Comparison of ENCODE assay signal across 21 cellular contexts in genomic region chr2:128433911-128434550, GRCh38.
"Had no signal": no experiment of that assay in that cellular context is flagged by ENCODE, and none has a peak within 500 bp of the region (broad histone marks: within the 10 kb centered on the region; RNA-seq: fewer than 3 reads in every experiment).

No MANE protein-coding gene starts in this region.

- DNase-seq: activated CD4-positive, CD25-positive, alpha-beta regulatory T cell treated with anti-CD3 and anti-CD28 coated beads, Interleukin-2, amount 50 U/mL, for 72 hours; activated CD8-positive, alpha-beta memory T cell treated with anti-CD3 and anti-CD28 coated beads for 24 hours; activated naive CD4-positive, alpha-beta T cell; activated naive CD8-positive, alpha-beta T cell treated with anti-CD3 and anti-CD28 coated beads, Interleukin-2, amount 10 ng/mL, durations not matched to agents 7 days and 5 days; amygdala; foreskin keratinocyte; glutamatergic neuron; hippocampal formation; small intestine; stimulated activated CD4-positive, alpha-beta T cell treated with anti-CD3 and anti-CD28 coated beads, Interleukin-4, amount 100 ng/mL, for 24 hours; stomach; T1000 had no signal

- H3K27ac Mint-ChIP-seq: activated naive CD8-positive, alpha-beta T cell treated with anti-CD3 and anti-CD28 coated beads, Interleukin-2, amount 10 ng/mL, durations not matched to agents 7 days and 5 days; mesothelial cell of epicardium; stimulated activated effector memory CD8-positive, alpha-beta T cell treated with anti-CD3 and anti-CD28 coated beads, Interleukin-12 subunit alpha, Interleukin-12 subunit beta, amount 100 ng/mL, for 72 hours had no signal

- H3K36me3 Mint-ChIP-seq: activated naive CD8-positive, alpha-beta T cell treated with anti-CD3 and anti-CD28 coated beads, Interleukin-2, amount 10 ng/mL, durations not matched to agents 7 days and 5 days; stimulated activated effector memory CD8-positive, alpha-beta T cell treated with anti-CD3 and anti-CD28 coated beads, Interleukin-12 subunit alpha, Interleukin-12 subunit beta, amount 100 ng/mL, for 72 hours had no signal

- H3K4me3 Mint-ChIP-seq: activated naive CD8-positive, alpha-beta T cell treated with anti-CD3 and anti-CD28 coated beads, Interleukin-2, amount 10 ng/mL, durations not matched to agents 7 days and 5 days; mesothelial cell of epicardium; stimulated activated effector memory CD8-positive, alpha-beta T cell treated with anti-CD3 and anti-CD28 coated beads, Interleukin-12 subunit alpha, Interleukin-12 subunit beta, amount 100 ng/mL, for 72 hours had no signal

- H3K4me3 ChIP-seq: cardiac muscle cell, dorsolateral prefrontal cortex, lung, prostate gland, stomach, thoracic aorta had no signal

- H3K4me1 Mint-ChIP-seq: mesothelial cell of epicardium; stimulated activated effector memory CD8-positive, alpha-beta T cell treated with anti-CD3 and anti-CD28 coated beads, Interleukin-12 subunit alpha, Interleukin-12 subunit beta, amount 100 ng/mL, for 72 hours had no signal

- H3K4me1 ChIP-seq: foreskin keratinocyte, prostate gland, stomach had no signal

- H3K36me3 ChIP-seq: cardiac muscle cell, prostate gland, stomach, thoracic aorta had no signal

- H3K9me3 ChIP-seq: prostate gland, thoracic aorta had no signal

- H3K27me3 ChIP-seq: cardiac muscle cell, dorsolateral prefrontal cortex, foreskin keratinocyte had no signal

- ATAC-seq: foreskin keratinocyte; left lobe of liver; right cardiac atrium; stimulated activated effector memory CD8-positive, alpha-beta T cell treated with anti-CD3 and anti-CD28 coated beads, Interleukin-12 subunit alpha, Interleukin-12 subunit beta, amount 100 ng/mL, for 72 hours had no signal

- H3K27ac ChIP-seq: cardiac muscle cell, foreskin keratinocyte, prostate gland, stomach, thoracic aorta had no signal
